13 cellular contexts compared by ENCODE assay signal in genomic region chr14:39492267-39492666, GRCh38.
A peak's percentile ranks its signal among the peaks of the same experiment; 100 is the strongest.
DNase-seq lines count a peak whose midpoint lies in the region; ATAC-seq and TF ChIP-seq lines count a peak whose summit lies in the region.
"Had no signal": no experiment of that assay in that cellular context is flagged by ENCODE, and none has a peak within 500 bp of the region (broad histone marks: within the 10 kb centered on the region; RNA-seq: fewer than 3 reads in every experiment).

No MANE protein-coding gene starts in this region.

- peak overlapping the region; percentile 57 for H3K9ac ChIP-seq in adipocyte (ENCODE audit: low read length)

- intact Hi-C loops in Right ventricle myocardium superior (cut with DNase I): no loop called here
- intact Hi-C loops in heart right ventricle (cut with DNase I): no loop called here
- intact Hi-C loops in aorta (cut with DNase I): no loop called here
- intact Hi-C loops in OCI-LY7 (cut with micrococcal nuclease; ENCODE audit: unreplicated experiment): no loop called here

- H3K36me3 ChIP-seq in right atrium auricular region: no peaks in the 10 kb centered on the region
- no peaks in the 10 kb centered on the region for H3K36me3 ChIP-seq in adipocyte (ENCODE audit: control insufficient read depth, insufficient read depth, low read length, severe bottlenecking)
- H3K36me3 ChIP-seq in heart right ventricle: no peaks in the 10 kb centered on the region
- H3K36me3 ChIP-seq in aorta (ENCODE audit: control insufficient read depth in 1 of 2, insufficient read depth in 2 of 2, low read length in 1 of 2): no peaks in the 10 kb centered on the region
- no peaks in the 10 kb centered on the region for H3K36me3 ChIP-seq in OCI-LY7 (ENCODE audit: insufficient read depth, low read length)
- H3K36me3 ChIP-seq: lower lobe of right lung had no signal

- H4K20me1 ChIP-seq in OCI-LY7 (ENCODE audit: insufficient read depth, low read length): no peaks in the 10 kb centered on the region

- no peak overlapping the region for H3K27ac ChIP-seq in right atrium auricular region
- H3K27ac ChIP-seq in heart right ventricle: peak overlapping the region in 1 of 10 donors; percentile 1
- no peak overlapping the region for H3K27ac ChIP-seq in aorta (ENCODE audit: low read depth in 1 of 2, low read length in 2 of 2)
- H3K27ac ChIP-seq in OCI-LY7 (ENCODE audit: low read depth, low read length, poor library complexity, severe bottlenecking): no peak overlapping the region
- H3K27ac ChIP-seq: lower lobe of right lung had no signal

- ATAC-seq in Right ventricle myocardium superior (ENCODE audit: poor library complexity) (peak; percentile 85), heart right ventricle (peak; percentile 29 to 92 (median 72)), aorta (ENCODE audit: low FRiP score) (peak; percentile 46), GM19397 (IDR thresholded peaks at IDR 0.05; ENCODE audit: unreplicated experiment) (no peak)
- ATAC-seq: lower lobe of right lung; stimulated activated effector memory CD8-positive, alpha-beta T cell treated with anti-CD3 and anti-CD28 coated beads, Interleukin-12 subunit alpha, Interleukin-12 subunit beta, amount 100 ng/mL, for 72 hours had no signal

- H3K9me3 ChIP-seq in right atrium auricular region (no peaks in the 10 kb centered on the region), adipocyte (ENCODE audit: control insufficient read depth, low read length) (no peaks in the 10 kb centered on the region), heart right ventricle (peaks cover 0 to 9% (median 0%) of the 10 kb centered on the region in 11 donors), aorta (ENCODE audit: control insufficient read depth, low read length) (no peaks in the 10 kb centered on the region), OCI-LY7 (ENCODE audit: low read length) (0 out of 2 replicates have a peak, but pooled peaks cover 8% of the 10 kb centered on the region)
- H3K9me3 ChIP-seq: lower lobe of right lung had no signal

- H3K4me1 ChIP-seq in right atrium auricular region (peaks cover 0 to 13% of the 10 kb centered on the region in 2 donors), adipocyte (ENCODE audit: control insufficient read depth, insufficient read depth, low read length) (peaks cover 16% of the 10 kb centered on the region), heart right ventricle (peaks cover 0 to 16% (median 8%) of the 10 kb centered on the region in 9 donors), aorta (ENCODE audit: control insufficient read depth in 1 of 2, insufficient read depth in 2 of 2, low read length in 2 of 2) (peaks cover 0 to 3% of the 10 kb centered on the region in 2 donors), OCI-LY7 (ENCODE audit: insufficient read depth, low read length, poor library complexity, severe bottlenecking) (no peaks in the 10 kb centered on the region)
- H3K4me1 ChIP-seq: lower lobe of right lung had no signal

- BruUV-seq in OCI-LY7 (replicated peaks; lab: Mats Ljungman, UMichigan): no TSS peak

- POLR2A ChIA-PET in OCI-LY7 (lab: Charles Lee): no interaction called here

- H3K4me3 ChIP-seq in right atrium auricular region (no peak overlapping the region), adipocyte (ENCODE audit: low read length) (peak overlapping the region; percentile 2), heart right ventricle (no peak overlapping the region), aorta (ENCODE audit: low read length in 2 of 2) (no peak overlapping the region), OCI-LY7 (ENCODE audit: low read depth, low read length, poor library complexity, severe bottlenecking) (no peak overlapping the region)
- H3K4me3 ChIP-seq: lower lobe of right lung had no signal

- CTCF ChIA-PET in OCI-LY7 (lab: Charles Lee; ENCODE audit: unreplicated experiment): no interaction called here

- H3K9me2 ChIP-seq in OCI-LY7 (ENCODE audit: insufficient read depth, low read length): no peaks in the 10 kb centered on the region

- WGBS in heart right ventricle, 2 donors: 19 to 42% methylated on average over 2 of the region's 2 CpGs
- 46 to 50% methylated on average over 2 of the region's 2 CpGs for WGBS in aorta, 2 donors

- no peak overlapping the region for H3K4me2 ChIP-seq in OCI-LY7 (ENCODE audit: low read length)

- H3K27me3 ChIP-seq in right atrium auricular region: no peaks in the 10 kb centered on the region
- H3K27me3 ChIP-seq in adipocyte (replicated peaks; ENCODE audit: control insufficient read depth, insufficient read depth, low read length): no peaks in the 10 kb centered on the region
- no peaks in the 10 kb centered on the region for H3K27me3 ChIP-seq in heart right ventricle
- no peaks in the 10 kb centered on the region for H3K27me3 ChIP-seq in aorta (ENCODE audit: control insufficient read depth in 1 of 2, insufficient read depth in 2 of 2, low read length in 1 of 2)

- H2AFZ ChIP-seq in OCI-LY7 (ENCODE audit: low read length): no peak overlapping the region

- no peak for DNase-seq in Right ventricle myocardium superior
- no peak for DNase-seq in right atrium auricular region (ENCODE audit: low spot score)
- DNase-seq in adipocyte (ENCODE audit: low read depth): peak; percentile 56
- no peak for DNase-seq in heart right ventricle
- DNase-seq in aorta: no peak
- no peak for DNase-seq in OCI-LY7 (ENCODE audit: low spot score)
- no peak for DNase-seq in SW480 (ENCODE audit: low spot score)
- DNase-seq: activated B cell treated with CpG ODN at 0.5 μM for 24 hours; lower lobe of right lung; OCI-M1; stimulated activated CD4-positive, alpha-beta T cell treated with anti-CD3 and anti-CD28 coated beads, Interleukin-12 subunit alpha, Interleukin-12 subunit beta, amount 100 ng/mL, for 4 hours had no signal

- H3K79me2 ChIP-seq in OCI-LY7 (ENCODE audit: insufficient read depth, low read depth, low read length): no peaks in the 10 kb centered on the region

- TF ChIP-seq CTCF in right atrium auricular region (IDR thresholded peaks at IDR 0.05) (no peak), heart right ventricle (IDR thresholded peaks at IDR 0.05) (no peak), OCI-LY7 (conservative IDR thresholded peaks at IDR 0.05; ENCODE audit: low read length) (no peak)
